ENCODE assay signal across 25 cellular contexts in genomic region chr9:38680827-38681226, GRCh38. TPM values are rescaled to one million over a fixed set of nuclear protein-coding genes. Genes with fewer than 3 reads are reported as not detected.
DNase-seq lines count a peak whose midpoint lies in the region; ATAC-seq and TF ChIP-seq lines count a peak whose summit lies in the region.
"Had no signal": no experiment of that assay in that cellular context is flagged by ENCODE, and none has a peak within 500 bp of the region (broad histone marks: within the 10 kb centered on the region; RNA-seq: fewer than 3 reads in every experiment).

No MANE protein-coding gene starts in this region.

- H2BK120ac ChIP-seq in mesenchymal stem cell (ENCODE audit: low read depth, low read length), result peak overlapping the region; percentile 11

- H3K27me3 ChIP-seq in RWPE2 (ENCODE audit: insufficient read depth, poor library complexity, severe bottlenecking) (no peaks in the 10 kb centered on the region), mesenchymal stem cell (ENCODE audit: control insufficient read depth in 1 of 2, insufficient read depth in 1 of 2, low read length in 2 of 2) (peaks cover 0 to 17% of the 10 kb centered on the region in 2 experiments)

- DNase-seq in left ventricle myocardium superior (peak; percentile 49), cardiac septum (ENCODE audit: low spot score) (no peak), RWPE2 (ENCODE audit: low spot score) (no peak), mesenchymal stem cell (no peak), SK-N-DZ (ENCODE audit: low spot score) (no peak), NCI-H2227 treated with DMSO at 0.1 percent for 48 hours (lab: John Stamatoyannopoulos, UW) (no peak)
- DNase-seq: activated CD4-positive, CD25-positive, alpha-beta regulatory T cell; activated CD8-positive, alpha-beta T cell treated with anti-CD3 and anti-CD28 coated beads for 36 hours; activated naive CD4-positive, alpha-beta T cell treated with anti-CD3 and anti-CD28 coated beads, Interleukin-2, amount 10 ng/mL, durations not matched to agents 7 days and 5 days; activated T-cell treated with anti-CD3 and anti-CD28 coated beads, Interleukin-2, amount 50 U/mL, for 4 hours; aorta; DMS153; naive thymus-derived CD8-positive, alpha-beta T cell; NCI-H2029 treated with DMSO at 0.1 percent for 48 hours; NCI-H526 treated with DMSO at 0.1 percent for 48 hours had no signal

- H3K27ac ChIP-seq in RWPE2 (ENCODE audit: poor library complexity, severe bottlenecking) (peak overlapping the region; percentile 99), mesenchymal stem cell (ENCODE audit: low read length, poor library complexity, severe bottlenecking) (no peak overlapping the region)
- H3K27ac ChIP-seq: C4-2B, SK-N-MC had no signal

- no peaks in the 10 kb centered on the region for H3K9me3 ChIP-seq in RWPE2 (ENCODE audit: severe bottlenecking)
- no peaks in the 10 kb centered on the region for H3K9me3 ChIP-seq in mesenchymal stem cell (ENCODE audit: control insufficient read depth, low read length)

- ATAC-seq in left ventricle myocardium superior (peak; percentile 3), RWPE2 (ENCODE audit: low read depth) (no peak), HG02588 (IDR thresholded peaks at IDR 0.05; ENCODE audit: unreplicated experiment) (no peak), GM19463 (IDR thresholded peaks at IDR 0.05; ENCODE audit: unreplicated experiment) (no peak)
- ATAC-seq: activated CD8-positive, alpha-beta T cell treated with anti-CD3 and anti-CD28 coated beads for 36 hours; activated T-cell treated with anti-CD3 and anti-CD28 coated beads, Interleukin-2, amount 50 U/mL, for 4 hours; K562; naive thymus-derived CD8-positive, alpha-beta T cell had no signal

- H4K8ac ChIP-seq in mesenchymal stem cell (ENCODE audit: low read length), result peak overlapping the region; percentile 19

- 87% methylated on average over 11 of the region's 11 CpGs for WGBS in mesenchymal stem cell

- peak overlapping the region; percentile 88 for H4K91ac ChIP-seq in mesenchymal stem cell (ENCODE audit: low read length)

- H2BK12ac ChIP-seq in mesenchymal stem cell (ENCODE audit: low read length in 2 of 2), result peak overlapping the region; percentile 61 to 79

- H3K23ac ChIP-seq in mesenchymal stem cell (ENCODE audit: low read length in 2 of 2), result no peak overlapping the region

- peak overlapping the region in 1 of 2 experiments; percentile 22 for H3K14ac ChIP-seq in mesenchymal stem cell (ENCODE audit: low read length in 2 of 2)

- H2AFZ ChIP-seq in mesenchymal stem cell (ENCODE audit: low read depth, low read length), result no peak overlapping the region

- no peak for TF ChIP-seq CTCF in RWPE2 (IDR thresholded peaks at IDR 0.05; ENCODE audit: poor library complexity, severe bottlenecking)

- H2AK5ac ChIP-seq in mesenchymal stem cell (ENCODE audit: low read length, severe bottlenecking), result peak overlapping the region; percentile 77

- H3K9ac ChIP-seq in mesenchymal stem cell (ENCODE audit: low read length), result no peak overlapping the region
- H3K9ac ChIP-seq: parathyroid adenoma had no signal

- H3K4me1 ChIP-seq in RWPE2 (ENCODE audit: insufficient read depth, poor library complexity, severe bottlenecking), result peaks cover 25% of the 10 kb centered on the region
- peaks cover 18% of the 10 kb centered on the region for H3K4me1 ChIP-seq in mesenchymal stem cell (ENCODE audit: control insufficient read depth, insufficient read depth, low read depth, low read length)

- peak overlapping the region; percentile 44 for H2BK15ac ChIP-seq in mesenchymal stem cell (ENCODE audit: low read depth, poor library complexity, severe bottlenecking)

- no peaks in the 10 kb centered on the region for H3K79me1 ChIP-seq in mesenchymal stem cell (replicated peaks; ENCODE audit: low read length, poor library complexity, severe bottlenecking)

- H3K36me3 ChIP-seq in RWPE2 (ENCODE audit: low read depth) (no peaks in the 10 kb centered on the region), mesenchymal stem cell (ENCODE audit: control insufficient read depth in 1 of 2, insufficient read depth in 2 of 2, low read depth in 1 of 2, low read length in 2 of 2) (no peaks in the 10 kb centered on the region)

- H3K18ac ChIP-seq in mesenchymal stem cell (ENCODE audit: low read depth in 1 of 2, low read length in 2 of 2), result peak overlapping the region; percentile 51 to 58

- H2BK5ac ChIP-seq in mesenchymal stem cell (ENCODE audit: low read depth, low read length, poor library complexity, severe bottlenecking), result no peak overlapping the region

- no peak overlapping the region for H3K4me2 ChIP-seq in mesenchymal stem cell (ENCODE audit: low read length, poor library complexity, severe bottlenecking)

- H3K4ac ChIP-seq in mesenchymal stem cell (ENCODE audit: low read depth in 1 of 2, low read length in 2 of 2), result peak overlapping the region; percentile 26 to 78

- H3K4me3 ChIP-seq in RWPE2 (ENCODE audit: severe bottlenecking) (no peak overlapping the region), mesenchymal stem cell (ENCODE audit: insufficient read depth in 1 of 2, low read depth in 1 of 2, low read length in 2 of 2) (no peak overlapping the region)
- H3K4me3 ChIP-seq: K562, SK-N-MC had no signal

- intact Hi-C loops in left ventricle myocardium superior (cut with micrococcal nuclease), result no loop called here
- intact Hi-C loops in cardiac septum (cut with DNase I), result no loop called here

RNA-seq across cellular contexts. Expression of gene FAM240B, which starts 39.1 kb away (rescaled TPM):
- total RNA-seq in left ventricle myocardium superior (not detected), cardiac septum (not detected)
- polyA plus RNA-seq in mesenchymal stem cell (2013, experiment 1 of 2), result not detected
- polyA plus RNA-seq in mesenchymal stem cell (2013, experiment 2 of 2), result not detected
- not detected in 2 replicates for polyA plus RNA-seq in SK-N-DZ (2014; cell fraction: cytosol; rRNA removed)
- not detected in 2 replicates for polyA plus RNA-seq in SK-N-DZ (2014; cell fraction: nucleus; rRNA removed)
- total RNA-seq: A172; activated CD8-positive, alpha-beta T cell treated with anti-CD3 and anti-CD28 coated beads for 36 hours; activated T-cell treated with anti-CD3 and anti-CD28 coated beads, Interleukin-2, amount 50 U/mL, for 4 hours; aorta; K562; lung microvascular endothelial cell; naive thymus-derived CD8-positive, alpha-beta T cell; OCI-LY7; skeletal muscle tissue had no signal
- polyA plus RNA-seq: aorta; K562; naive thymus-derived CD8-positive, alpha-beta T cell had no signal
